In the genomic region with DNA sequence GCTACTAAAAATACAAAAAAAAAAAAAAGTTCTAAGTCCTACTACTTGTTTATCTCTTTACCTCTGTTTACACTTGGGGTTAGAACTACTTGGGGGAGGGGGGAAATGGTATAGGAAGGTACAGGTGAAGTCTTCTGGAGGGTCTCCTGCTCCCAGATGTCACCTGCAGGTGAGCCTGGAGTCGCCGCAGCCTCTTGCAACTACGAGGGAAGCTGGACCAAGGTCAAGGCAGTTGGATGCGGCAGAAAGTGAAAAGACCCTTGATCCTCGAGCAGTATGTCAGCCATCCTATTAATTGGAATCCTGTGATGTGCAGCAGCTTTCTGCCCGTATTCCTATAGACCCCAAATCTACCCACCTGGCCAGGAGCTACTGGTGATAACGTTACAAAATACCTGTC, we compare ENCODE assay signal across 16 cellular contexts. TPM values are rescaled to one million over a fixed set of nuclear protein-coding genes. Genes with fewer than 3 reads are reported as not detected.
DNase-seq lines count a peak whose midpoint lies in the region; ATAC-seq and TF ChIP-seq lines count a peak whose summit lies in the region.
"Had no signal": no experiment of that assay in that cellular context is flagged by ENCODE, and none has a peak within 500 bp of the region (broad histone marks: within the 10 kb centered on the region; RNA-seq: fewer than 3 reads in every experiment).

No MANE protein-coding gene starts in this region.

- H3K27ac Mint-ChIP-seq in CD14-positive monocyte, result peak overlapping the region; percentile 80 to 95 (median 86)
- H3K27ac Mint-ChIP-seq: endodermal cell had no signal

- peaks cover 57% of the 10 kb centered on the region for H3K4me1 Mint-ChIP-seq in CD14-positive monocyte

- no peaks in the 10 kb centered on the region for H3K27me3 ChIP-seq in A673 (replicated peaks; ENCODE audit: insufficient read depth, low read depth, low read length, poor library complexity)
- H3K27me3 ChIP-seq: foreskin keratinocyte, tibial nerve had no signal

- H3K9me3 Mint-ChIP-seq in CD14-positive monocyte, result peaks cover 0 to 2% (median 0%) of the 10 kb centered on the region in 7 donors
- H3K9me3 Mint-ChIP-seq: endodermal cell, nephron progenitor cell had no signal

- H3K9me3 ChIP-seq in A673 (ENCODE audit: low read depth, low read length, poor library complexity, severe bottlenecking), result no peaks in the 10 kb centered on the region
- H3K9me3 ChIP-seq: tibial nerve had no signal

- peaks cover 0 to 2% (median 0%) of the 10 kb centered on the region in 3 donors for H3K27me3 Mint-ChIP-seq in CD14-positive monocyte (ENCODE audit: low read depth in 3 of 3)

- no peak overlapping the region for H3K4me3 ChIP-seq in A673 (ENCODE audit: low read depth, low read length, poor library complexity, severe bottlenecking)
- H3K4me3 ChIP-seq: tibial nerve had no signal

- TF ChIP-seq CTCF in A673 (conservative IDR thresholded peaks at IDR 0.05; ENCODE audit: low read depth, low read length), result no peak
- no peak for TF ChIP-seq CTCF in CD14-positive monocyte (IDR thresholded peaks at IDR 0.05)
- no peak for TF ChIP-seq CTCF in VCaP (conservative IDR thresholded peaks at IDR 0.05)

- ATAC-seq in activated CD4-positive, CD25-positive, alpha-beta regulatory T cell treated with anti-CD3 and anti-CD28 coated beads, Interleukin-2, amount 50 U/mL, for 24 hours, result no peak
- no peak for ATAC-seq in GM21737 (IDR thresholded peaks at IDR 0.05; ENCODE audit: unreplicated experiment)

- DNase-seq in A673 (ENCODE audit: low spot score) (no peak), CD14-positive monocyte (ENCODE audit: low spot score) (no peak), mesenteric fat pad (ENCODE audit: low spot score) (peak; percentile 60), H4 (ENCODE audit: low spot score) (no peak), GOT3 (lab: John Stamatoyannopoulos, UW) (no peak)
- DNase-seq: caudate nucleus; endodermal cell; NCI-H2081 treated with DMSO at 0.1 percent for 48 hours; nephron progenitor cell; stimulated activated CD4-positive, alpha-beta T cell treated with anti-CD3 and anti-CD28 coated beads, Interleukin-2, amount 100 ng/mL, for 48 hours; stimulated activated CD8-positive, alpha-beta memory T cell treated with anti-CD3 and anti-CD28 coated beads, Interleukin-4, amount 100 ng/mL, for 48 hours had no signal

- POLR2A ChIA-PET in A673 (lab: Charles Lee; ENCODE audit: low non-redundant PET), result no interaction called here

- BruUV-seq in A673 (replicated peaks; lab: Mats Ljungman, UMichigan), result TSS peak; percentile 6

- H3K27ac ChIP-seq in A673 (ENCODE audit: low read depth, low read length, poor library complexity, severe bottlenecking) (no peak overlapping the region), VCaP (peak overlapping the region; percentile 15; the same call in 1 of the 2 replicates)
- H3K27ac ChIP-seq: foreskin keratinocyte had no signal

- peaks cover 50 to 58% of the 10 kb centered on the region in 2 donors for H3K36me3 Mint-ChIP-seq in CD14-positive monocyte

- CTCF ChIA-PET in A673 (lab: Charles Lee), result interaction anchor here (1.6 kb wide), 1 partner anchor 15 kb away, joined by 4 read pairs; no protein-coding TSS in a partner anchor

- peaks cover 18% of the 10 kb centered on the region for H3K36me3 ChIP-seq in A673 (ENCODE audit: insufficient read depth, low read length, poor library complexity, severe bottlenecking)

- intact Hi-C loops in A673 (cut with micrococcal nuclease; ENCODE audit: unreplicated experiment), result no loop called here
- intact Hi-C loops in CD14-positive monocyte (cut with micrococcal nuclease), result loop anchor here in 1 of 2 donors (10.0 kb wide), 1 partner anchor 160 kb away; a partner anchor contains a TSS

- peak overlapping the region in 1 of 2 donors; percentile 42 for H3K4me3 Mint-ChIP-seq in CD14-positive monocyte
- H3K4me3 Mint-ChIP-seq: endodermal cell, nephron progenitor cell had no signal

- peaks cover 27% of the 10 kb centered on the region for H3K4me1 ChIP-seq in A673 (ENCODE audit: insufficient read depth, low read length, poor library complexity, severe bottlenecking)

RNA-seq across cellular contexts. Expression of a gene that starts 33.0 kb away (rescaled TPM):
- total RNA-seq in A673 (2021), result 83.8 and 90.4 TPM in 2 replicates
- polyA plus RNA-seq in CD14-positive monocyte, result 10 to 100 TPM in 1 of 2 donors, 1 to 10 TPM in 1; 7.2 to 11.1 TPM
- 57.7 TPM for total RNA-seq in mesenteric fat pad
- total RNA-seq in H4 (2014; rRNA removed; shearing (Covaris generic)), result 37.0 and 45.7 TPM in 2 replicates
